In the genomic region with DNA sequence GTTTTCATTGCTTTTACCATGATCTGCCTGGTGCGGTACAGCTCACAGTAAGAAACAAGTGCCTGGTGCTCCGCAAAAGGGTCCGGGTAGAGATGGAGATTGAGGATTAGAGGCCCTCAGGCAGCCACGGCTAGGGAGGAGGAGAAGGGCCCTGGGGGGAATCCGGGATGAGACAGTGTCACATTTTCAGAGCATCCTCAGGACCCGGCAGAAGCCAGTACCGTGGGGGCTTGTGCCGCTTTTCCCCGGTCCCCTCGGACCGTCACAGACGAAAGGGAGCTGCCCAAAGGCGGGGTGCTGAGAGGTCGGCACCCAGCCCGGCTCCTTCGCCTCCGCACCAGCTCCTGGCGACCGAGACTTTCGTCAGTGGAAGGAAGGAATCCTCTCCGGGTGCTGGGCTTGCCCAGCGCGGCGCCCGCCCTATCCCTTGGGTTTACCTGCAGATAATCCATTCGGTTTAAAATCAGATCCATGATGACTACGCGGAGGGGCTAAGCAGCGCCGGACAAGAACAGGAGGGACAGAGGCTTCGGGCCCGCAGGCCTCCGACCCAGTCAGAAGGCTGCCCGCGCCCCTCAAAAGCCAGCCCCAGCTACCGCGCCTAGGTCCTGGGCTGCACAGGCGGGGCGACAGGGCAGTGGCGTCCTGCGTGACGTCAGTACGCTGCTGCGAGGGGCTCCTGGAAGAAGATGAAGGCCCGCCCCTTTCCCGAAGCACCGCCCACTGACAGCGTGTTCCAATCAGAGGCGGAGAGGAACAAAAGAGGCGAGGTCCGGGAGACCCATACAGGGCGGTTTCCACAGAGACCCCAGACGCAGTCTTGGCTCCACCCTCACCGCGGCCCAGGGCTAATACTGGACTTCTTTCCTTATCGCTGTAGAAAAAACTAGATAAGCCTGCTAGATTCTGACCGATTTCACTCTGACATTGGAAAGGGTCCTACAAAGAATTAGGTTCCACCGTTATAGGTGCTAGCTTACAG, we compare ENCODE assay signal across 8 cellular contexts. TPM values are rescaled to one million over a fixed set of nuclear protein-coding genes. Genes with fewer than 3 reads are reported as not detected.
DNase-seq lines count a peak whose midpoint lies in the region; ATAC-seq and TF ChIP-seq lines count a peak whose summit lies in the region.

A gene with protein sequence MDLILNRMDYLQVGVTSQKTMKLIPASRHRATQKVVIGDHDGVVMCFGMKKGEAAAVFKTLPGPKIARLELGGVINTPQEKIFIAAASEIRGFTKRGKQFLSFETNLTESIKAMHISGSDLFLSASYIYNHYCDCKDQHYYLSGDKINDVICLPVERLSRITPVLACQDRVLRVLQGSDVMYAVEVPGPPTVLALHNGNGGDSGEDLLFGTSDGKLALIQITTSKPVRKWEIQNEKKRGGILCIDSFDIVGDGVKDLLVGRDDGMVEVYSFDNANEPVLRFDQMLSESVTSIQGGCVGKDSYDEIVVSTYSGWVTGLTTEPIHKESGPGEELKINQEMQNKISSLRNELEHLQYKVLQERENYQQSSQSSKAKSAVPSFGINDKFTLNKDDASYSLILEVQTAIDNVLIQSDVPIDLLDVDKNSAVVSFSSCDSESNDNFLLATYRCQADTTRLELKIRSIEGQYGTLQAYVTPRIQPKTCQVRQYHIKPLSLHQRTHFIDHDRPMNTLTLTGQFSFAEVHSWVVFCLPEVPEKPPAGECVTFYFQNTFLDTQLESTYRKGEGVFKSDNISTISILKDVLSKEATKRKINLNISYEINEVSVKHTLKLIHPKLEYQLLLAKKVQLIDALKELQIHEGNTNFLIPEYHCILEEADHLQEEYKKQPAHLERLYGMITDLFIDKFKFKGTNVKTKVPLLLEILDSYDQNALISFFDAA (minus strand): TSS at position 634 of the 982 bp plus-strand sequence. CDS start 161 bp downstream, at position 473.

- peaks cover 6% of the 10 kb centered on the region for H3K36me3 Mint-ChIP-seq in central memory CD8-positive, alpha-beta T cell (ENCODE audit: insufficient read depth)

- intact Hi-C loops in spleen (cut with DNase I; ENCODE audit: low total_unique reads): no loop called here

- no peaks in the 10 kb centered on the region for H3K9me3 ChIP-seq in spleen

- H3K36me3 ChIP-seq in spleen: peaks cover 0 to 21% (median 0%) of the 10 kb centered on the region in 6 donors

- H3K27ac Mint-ChIP-seq in central memory CD8-positive, alpha-beta T cell (ENCODE audit: low read depth): peak within 1 kb of the TSS; percentile 87

- peak within 1 kb of the TSS; percentile 66 to 91 (median 80) for H3K4me3 ChIP-seq in spleen

- H3K4me3 Mint-ChIP-seq in central memory CD8-positive, alpha-beta T cell: peak within 1 kb of the TSS; percentile 85

- DNase-seq in AG08396 (ENCODE audit: low spot score) (peak; percentile 93), NCI-H446 (lab: John Stamatoyannopoulos, UW) (peak; percentile 89 to 96), inferior parietal cortex (ENCODE audit: extremely low spot score) (peak; percentile 96), spleen (peak; percentile 99)
- peak; percentile 88 for DNase-seq in activated CD4-positive, CD25-positive, alpha-beta regulatory T cell treated with anti-CD3 and anti-CD28 coated beads, Interleukin-2, amount 50 U/mL, for 16 hours (ENCODE audit: low read depth, low spot score)
- DNase-seq in central memory CD8-positive, alpha-beta T cell (ENCODE audit: low spot score in 2 of 2): peak; percentile 86 to 92

- H3K27ac ChIP-seq in spleen: peak within 1 kb of the TSS; percentile 55 to 91 (median 86)

- TF ChIP-seq CTCF in spleen (IDR thresholded peaks at IDR 0.05 in 8 of 11, conservative IDR thresholded peaks at IDR 0.05 in 3 of 11): no peak

- peaks cover 7 to 22% (median 13%) of the 10 kb centered on the region in 6 donors for H3K4me1 ChIP-seq in spleen

- H3K4me1 Mint-ChIP-seq in central memory CD8-positive, alpha-beta T cell: peaks cover 14% of the 10 kb centered on the region

- H3K9me3 Mint-ChIP-seq in central memory CD8-positive, alpha-beta T cell: no peaks in the 10 kb centered on the region

- peaks cover 0 to 15% (median 0%) of the 10 kb centered on the region in 7 donors for H3K27me3 ChIP-seq in spleen (replicated peaks in 1 of 7)

- ATAC-seq in GM19023 (IDR thresholded peaks at IDR 0.05; ENCODE audit: unreplicated experiment) (peak; percentile 99), HG03280 (IDR thresholded peaks at IDR 0.05; ENCODE audit: unreplicated experiment) (peak; percentile 100)
- ATAC-seq in central memory CD8-positive, alpha-beta T cell (replicated peaks; ENCODE audit: extremely low read depth, poor library complexity, severe bottlenecking): peak; percentile 98

- WGBS in spleen, 5 donors: 0 to 1% (median 1%) methylated on average over 39 to 58 of the region's 58 CpGs

- peaks cover 27% of the 10 kb centered on the region for H3K27me3 Mint-ChIP-seq in central memory CD8-positive, alpha-beta T cell

- peak in 1 of 3 donors; percentile 62 for TF ChIP-seq POLR2A in spleen (IDR thresholded peaks at IDR 0.05)

RNA-seq across cellular contexts. Expression of the gene that starts here (rescaled TPM):
- total RNA-seq in spleen: 10 to 100 TPM; 10.8 to 19.7 (median 11.5) TPM
- 1 to 10 TPM; 3.1 to 4.4 (median 4.3) TPM for polyA plus RNA-seq in spleen

Comparison
In these comparisons a context has a peak if more than half of its experiments do, and no peak if none do; other contexts are left out.
1. Peak in every context shown above with its lines: DNase-seq, ATAC-seq, H3K4me3 ChIP-seq and H3K27ac ChIP-seq.